ENCODE assay signal across 27 cellular contexts in genomic region chr5:31378136-31378535, GRCh38.
"Had no signal": no experiment of that assay in that cellular context is flagged by ENCODE, and none has a peak within 500 bp of the region (broad histone marks: within the 10 kb centered on the region; RNA-seq: fewer than 3 reads in every experiment).

No MANE protein-coding gene starts in this region.

- ATAC-seq: effector memory CD8-positive, alpha-beta T cell; heart right ventricle; left ventricle myocardium superior; lower lobe of right lung; natural killer cell; pancreas; sciatic nerve had no signal

- H3K27me3 ChIP-seq: neutrophil, pancreas, stomach, thyroid gland had no signal

- H3K36me3 ChIP-seq: esophagus squamous epithelium, heart right ventricle, lower lobe of right lung, neutrophil, pancreas, stomach, thyroid gland had no signal

- DNase-seq: cortex of kidney; effector memory CD8-positive, alpha-beta T cell; erythroblast; esophagus squamous epithelium; foreskin melanocyte; glutamatergic neuron; heart right ventricle; hypothalamus; immature natural killer cell; islet precursor cell; kidney glomerular epithelial cell; left ventricle myocardium superior; lower lobe of right lung; natural killer cell; pancreas; retina; stimulated activated CD4-positive, alpha-beta T cell treated with anti-CD3 and anti-CD28 coated beads, Interleukin-12 subunit alpha, Interleukin-12 subunit beta, amount 100 ng/mL, for 4 hours; stimulated activated CD4-positive, alpha-beta T cell treated with anti-CD3 and anti-CD28 coated beads, Interleukin-1b, Interleukin-23, amount 100 ng/mL, for 48 hours; stimulated activated CD4-positive, alpha-beta T cell treated with anti-CD3 and anti-CD28 coated beads, Interleukin-4, amount 100 ng/mL, for 1 hour; stimulated activated CD8-positive, alpha-beta memory T cell treated with anti-CD3 and anti-CD28 coated beads, Interleukin-4, amount 100 ng/mL, for 48 hours; stimulated activated naive CD4-positive, alpha-beta T cell treated with Interleukin-2 at 50 U/mL for 16 hours; stomach; thyroid gland had no signal

- FAIRE-seq: endometrium, pancreas had no signal

- H3K27ac ChIP-seq: esophagus squamous epithelium, heart right ventricle, lower lobe of right lung, neutrophil, pancreas, stomach, thyroid gland had no signal

- H3K4me3 ChIP-seq: esophagus squamous epithelium, heart right ventricle, lower lobe of right lung, pancreas, smooth muscle cell, stomach, thyroid gland had no signal

- H3K9me3 ChIP-seq: esophagus squamous epithelium, heart right ventricle, lower lobe of right lung, neutrophil, pancreas, stomach, thyroid gland had no signal

- H3K4me1 ChIP-seq: esophagus squamous epithelium, heart right ventricle, lower lobe of right lung, pancreas, stomach, thyroid gland had no signal

- H3K4me2 ChIP-seq: smooth muscle cell had no signal
